9 cellular contexts compared by ENCODE assay signal in genomic region chr11:120212259-120212888, GRCh38. TPM values are rescaled to one million over a fixed set of nuclear protein-coding genes. Genes with fewer than 3 reads are reported as not detected.
DNase-seq lines count a peak whose midpoint lies in the region; ATAC-seq and TF ChIP-seq lines count a peak whose summit lies in the region.
"Had no signal": no experiment of that assay in that cellular context is flagged by ENCODE, and none has a peak within 500 bp of the region (broad histone marks: within the 10 kb centered on the region; RNA-seq: fewer than 3 reads in every experiment).

No MANE protein-coding gene starts in this region.

- H3K9me3 Mint-ChIP-seq in brain, result no peaks in the 10 kb centered on the region

- H3K4me1 ChIP-seq in IMR-90 (ENCODE audit: control insufficient read depth, insufficient read depth, low read length), result peaks cover 20% of the 10 kb centered on the region

- H2BK120ac ChIP-seq in IMR-90 (ENCODE audit: low read depth, low read length), result 0 out of 2 replicates have a peak overlapping the region, but pooled peaks have one; percentile 30

- no peak overlapping the region for H2BK15ac ChIP-seq in IMR-90 (ENCODE audit: low read depth, low read length)

- H3K4ac ChIP-seq in IMR-90 (ENCODE audit: low read depth, low read length), result peak overlapping the region; percentile 42

- H4K8ac ChIP-seq in IMR-90 (ENCODE audit: low read depth in 2 of 2, low read length in 2 of 2), result peak overlapping the region; percentile 25 to 43; a peak in 2 of 4 replicates

- ATAC-seq in IMR-90 (ENCODE audit: low read depth), result no peak

- H2BK5ac ChIP-seq in IMR-90 (ENCODE audit: low read depth, low read length, poor library complexity, severe bottlenecking), result no peak overlapping the region

- no peak for TF ChIP-seq RAD21 in IMR-90 (IDR thresholded peaks at IDR 0.05; ENCODE audit: low read length)

- peak overlapping the region; percentile 52 for H2AK9ac ChIP-seq in IMR-90 (replicated peaks; ENCODE audit: low read depth, low read length, poor library complexity)

- TF ChIP-seq CTCF in IMR-90 (conservative IDR thresholded peaks at IDR 0.05; ENCODE audit: low read depth, low read length) (no peak), brain (conservative IDR thresholded peaks at IDR 0.05) (no peak)

- peak overlapping the region; percentile 68 for H3K14ac ChIP-seq in IMR-90 (replicated peaks; ENCODE audit: low read depth, low read length)

- no peak overlapping the region; the same call in 1 of the 2 replicates for H3K18ac ChIP-seq in IMR-90 (ENCODE audit: low read depth, low read length)

- peak overlapping the region; percentile 95 to 98 (median 97) for H3K4me3 Mint-ChIP-seq in brain

- in situ Hi-C loops in IMR-90 (cut with MboI; ENCODE audit: low sequenced_read_pairs), result no loop called here

- H4K5ac ChIP-seq in IMR-90 (ENCODE audit: low read depth, low read length), result no peak overlapping the region; the same call in 1 of the 2 replicates

- H3K27ac Mint-ChIP-seq in brain, result peak overlapping the region; percentile 67 to 95 (median 88)

- peaks cover 24% of the 10 kb centered on the region for H3K9me1 ChIP-seq in IMR-90 (ENCODE audit: insufficient read depth, low read length)

- H4K20me1 ChIP-seq in IMR-90 (ENCODE audit: insufficient read depth, low read length), result peaks cover 4% of the 10 kb centered on the region; the same call in 1 of the 2 replicates

- peak overlapping the region; percentile 76 for H2AFZ ChIP-seq in IMR-90 (replicated peaks; ENCODE audit: low read length, poor library complexity)

- intact Hi-C loops in IMR-90 (cut with micrococcal nuclease), result loop anchor here (5.0 kb wide), 2 partner anchors 40 to 485 kb away; partner anchors contain the start of gene NECTIN1

- no TSS peak for BruUV-seq in IMR-90 (replicated peaks; lab: Mats Ljungman, UMichigan)

- no peak overlapping the region; the same call in 1 of the 2 replicates for H4K91ac ChIP-seq in IMR-90 (ENCODE audit: insufficient read depth, low read depth, low read length)

- no peak overlapping the region for H2BK20ac ChIP-seq in IMR-90 (ENCODE audit: low read depth, low read length)

- H3K23ac ChIP-seq in IMR-90 (ENCODE audit: low read depth, low read length), result 0 out of 2 replicates have a peak overlapping the region, but pooled peaks have one; percentile 48

- peaks cover 14% of the 10 kb centered on the region for H3K27me3 Mint-ChIP-seq in brain

- DNase-seq in IMR-90, result peak; percentile 32
- DNase-seq in substantia nigra (lab: John Stamatoyannopoulos, UW), result no peak
- DNase-seq in T1000 (lab: John Stamatoyannopoulos, UW), result no peak
- DNase-seq in activated CD4-positive, alpha-beta T cell treated with anti-CD3 and anti-CD28 coated beads for 1 hour, result no peak
- DNase-seq in nucleus accumbens (lab: John Stamatoyannopoulos, UW), result no peak
- DNase-seq: activated naive CD4-positive, alpha-beta T cell treated with anti-CD3 and anti-CD28 coated beads, Interleukin-2, amount 50 U/mL, for 16 hours had no signal

- CTCF ChIA-PET in IMR-90 (lab: Yijun Ruan, JAX), result interaction anchor here (0.9 kb wide), 1 partner anchor 32 kb away, joined by 3 read pairs; no protein-coding TSS in a partner anchor

- no peaks in the 10 kb centered on the region for H3K9me3 ChIP-seq in IMR-90 (ENCODE audit: control insufficient read depth, insufficient read depth, low read length)

- POLR2A ChIA-PET in IMR-90 (lab: Charles Lee; ENCODE audit: unreplicated experiment), result no interaction called here

- H3K36me3 Mint-ChIP-seq in brain, result no peaks in the 10 kb centered on the region

- TF ChIP-seq POLR2A in IMR-90 (IDR thresholded peaks at IDR 0.05; ENCODE audit: low read depth, low read length), result no peak

- WGBS in IMR-90 (ENCODE audit: extremely low coverage in 2 of 2, insufficient read length in 1 of 2), 2 experiments, result no CpG with 5 or more reads among the region's 14 CpGs

- H3K4me1 Mint-ChIP-seq in brain, result peaks cover 67% of the 10 kb centered on the region

- H3K56ac ChIP-seq in IMR-90 (ENCODE audit: extremely low read depth, insufficient read depth, low read length), result no peak overlapping the region

- H3K36me3 ChIP-seq in IMR-90 (ENCODE audit: control insufficient read depth, insufficient read depth, low read length), result no peaks in the 10 kb centered on the region

- H3K27me3 ChIP-seq in IMR-90 (ENCODE audit: control insufficient read depth, insufficient read depth, low read length) (no peaks in the 10 kb centered on the region), layer of hippocampus (ENCODE audit: control insufficient read depth, insufficient read depth, low read length) (no peaks in the 10 kb centered on the region)

- H3K27ac ChIP-seq in IMR-90 (ENCODE audit: insufficient read depth, low read length) (peak overlapping the region; percentile 45), layer of hippocampus (ENCODE audit: low read depth, low read length) (peak overlapping the region; percentile 57), substantia nigra (ENCODE audit: low read depth, low read length, poor library complexity, severe bottlenecking) (peak overlapping the region; percentile 49)

- peak overlapping the region; percentile 87 for H3K4me2 ChIP-seq in IMR-90 (ENCODE audit: low read depth, low read length)

- peak overlapping the region; percentile 77 for H3K4me3 ChIP-seq in IMR-90 (ENCODE audit: insufficient read depth, low read depth, low read length)

- H3K9ac ChIP-seq in IMR-90 (ENCODE audit: low read depth, low read length), result peak overlapping the region; percentile 59

- dilution Hi-C loops in IMR-90 (cut with HindIII; ENCODE audit: low sequenced_read_pairs, unreplicated experiment), result no loop called here

- peak overlapping the region; percentile 49; the same call in 1 of the 2 replicates for H2AK5ac ChIP-seq in IMR-90 (ENCODE audit: low read depth, low read length)

- peaks cover 20 to 61% of the 10 kb centered on the region in 2 experiments for H3K79me1 ChIP-seq in IMR-90 (ENCODE audit: low read depth in 1 of 2, low read length in 2 of 2)

TF ChIP-seq in IMR-90, 13 proteins besides CTCF, POLR2A, EP300 and RAD21:
- no peak for TF ChIP-seq MAZ (IDR thresholded peaks at IDR 0.05; ENCODE audit: borderline replicate concordance, low read depth, low read length)
- no peak for TF ChIP-seq CEBPB (IDR thresholded peaks at IDR 0.05; ENCODE audit: low read depth, low read length)
- TF ChIP-seq MAFK (IDR thresholded peaks at IDR 0.05; ENCODE audit: low read depth, low read length), result no peak
- no peak for TF ChIP-seq NFE2L2 (IDR thresholded peaks at IDR 0.05; ENCODE audit: low read depth, low read length)
- TF ChIP-seq ELK1 (IDR thresholded peaks at IDR 0.05; ENCODE audit: borderline replicate concordance, low read depth, low read length), result no peak
- no peak for TF ChIP-seq USF2 (IDR thresholded peaks at IDR 0.05; ENCODE audit: low read depth, low read length)
- TF ChIP-seq BHLHE40 (IDR thresholded peaks at IDR 0.05; ENCODE audit: low read depth, low read length), result no peak
TF ChIP-seq in IMR-90: peak in this region for 0.

RNA-seq across cellular contexts. Expression of gene OAF, which starts 1.5 kb away (rescaled TPM):
- 9.9 and 10.8 TPM in 2 replicates for total RNA-seq in IMR-90 (2012; rRNA removed)
- 42.0 and 53.1 TPM in 2 replicates for polyA plus RNA-seq in IMR-90 (2012; rRNA removed)
- 68.2 and 111 TPM in 2 replicates for polyA plus RNA-seq in IMR-90 (2012; cell fraction: cytosol; rRNA removed)
- 38.8 and 119 TPM in 2 replicates for polyA plus RNA-seq in IMR-90 (2012; cell fraction: nucleus; rRNA removed; ENCODE audit: low replicate concordance)
- polyA plus RNA-seq in brain (ENCODE audit: insufficient read depth, low read depth, low replicate concordance), result 13.7 TPM

RNA-seq across cellular contexts. Expression of gene POU2F3, which starts 27.6 kb away (rescaled TPM):
- under 0.01 TPM in 1 of 2 replicates, not detected in the other for total RNA-seq in IMR-90 (2012; rRNA removed)
- 0.09 and 0.14 TPM in 2 replicates for polyA plus RNA-seq in IMR-90 (2012; rRNA removed)
- polyA plus RNA-seq in IMR-90 (2012; cell fraction: cytosol; rRNA removed), result 0.08 TPM in 1 of 2 replicates, not detected in the other
- 0.02 and 0.06 TPM in 2 replicates for polyA plus RNA-seq in IMR-90 (2012; cell fraction: nucleus; rRNA removed; ENCODE audit: low replicate concordance)
- polyA plus RNA-seq in brain (ENCODE audit: insufficient read depth, low read depth, low replicate concordance), result 0.58 TPM
- total RNA-seq: mononuclear cell had no signal
